14 cellular contexts compared by ENCODE assay signal in the genomic region with DNA sequence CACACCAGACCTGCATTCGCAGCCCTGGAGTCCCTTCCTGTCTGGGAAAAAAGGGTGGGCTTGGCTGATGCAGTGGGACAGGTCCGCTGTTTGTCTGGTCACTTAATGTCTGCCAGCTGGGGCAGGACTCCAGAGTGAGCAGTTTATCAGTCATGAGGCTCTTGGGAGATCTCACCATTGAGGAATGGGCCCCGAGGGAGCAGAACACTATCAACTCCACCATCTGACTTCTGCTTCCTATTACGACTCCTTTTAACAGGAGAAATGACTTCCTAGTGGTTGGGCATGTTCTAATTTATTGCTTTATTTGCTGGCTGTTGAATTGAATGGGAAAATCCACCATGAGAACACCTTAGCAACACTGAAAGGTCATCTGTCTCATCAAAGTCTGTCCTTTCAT.
A peak's percentile ranks its signal among the peaks of the same experiment; 100 is the strongest.
DNase-seq lines count a peak whose midpoint lies in the region; ATAC-seq, FAIRE-seq and TF ChIP-seq lines count a peak whose summit lies in the region.
"Had no signal": no experiment of that assay in that cellular context is flagged by ENCODE, and none has a peak within 500 bp of the region (broad histone marks: within the 10 kb centered on the region; RNA-seq: fewer than 3 reads in every experiment).

No MANE protein-coding gene starts in this region.

- H3K18ac ChIP-seq in mesenchymal stem cell (ENCODE audit: low read depth in 1 of 2, low read length in 2 of 2): no peak overlapping the region

- H3K27ac ChIP-seq in mesenchymal stem cell (ENCODE audit: low read length, poor library complexity, severe bottlenecking) (no peak overlapping the region), gastrocnemius medialis (no peak overlapping the region)
- H3K27ac ChIP-seq: C4-2B had no signal

- FAIRE-seq in bronchial epithelial cell (lab: Jason Lieb, UNC): no peak

- TF ChIP-seq CTCF in NB4 (IDR thresholded peaks at IDR 0.05; ENCODE audit: low read depth, low read length) (no peak), bronchial epithelial cell (IDR thresholded peaks at IDR 0.05; ENCODE audit: insufficient read depth, low read length, severe bottlenecking) (no peak), gastrocnemius medialis (IDR thresholded peaks at IDR 0.05 in 4 of 5, conservative IDR thresholded peaks at IDR 0.05 in 1 of 5) (no peak)

- H2BK15ac ChIP-seq in mesenchymal stem cell (ENCODE audit: low read depth, poor library complexity, severe bottlenecking): no peak overlapping the region

- H3K23ac ChIP-seq in mesenchymal stem cell (ENCODE audit: low read length in 2 of 2): no peak overlapping the region

- no peak overlapping the region for H3K4ac ChIP-seq in mesenchymal stem cell (ENCODE audit: low read depth in 1 of 2, low read length in 2 of 2)

- WGBS in mesenchymal stem cell: 11% methylated on average over 2 of the region's 4 CpGs

- ATAC-seq in gastrocnemius medialis: no peak
- no peak for ATAC-seq in HG02610 (IDR thresholded peaks at IDR 0.05; ENCODE audit: unreplicated experiment)

- no peaks in the 10 kb centered on the region for H3K4me1 ChIP-seq in mesenchymal stem cell (ENCODE audit: control insufficient read depth, insufficient read depth, low read depth, low read length)
- H3K4me1 ChIP-seq in gastrocnemius medialis: no peaks in the 10 kb centered on the region

- no peak overlapping the region for H3K4me2 ChIP-seq in mesenchymal stem cell (ENCODE audit: low read length, poor library complexity, severe bottlenecking)

- H4K8ac ChIP-seq in mesenchymal stem cell (ENCODE audit: low read length): no peak overlapping the region

- in situ Hi-C loops in gastrocnemius medialis (cut with MboI; ENCODE audit: low sequenced_read_pairs in 4 of 4): no loop called here

- H3K9me3 ChIP-seq in mesenchymal stem cell (ENCODE audit: control insufficient read depth, low read length) (no peaks in the 10 kb centered on the region), gastrocnemius medialis (no peaks in the 10 kb centered on the region)

- H3K4me3 ChIP-seq in NB4 (ENCODE audit: low read depth, low read length) (no peak overlapping the region), bronchial epithelial cell (ENCODE audit: low read depth, low read length) (no peak overlapping the region), mesenchymal stem cell (ENCODE audit: insufficient read depth in 1 of 2, low read depth in 1 of 2, low read length in 2 of 2) (no peak overlapping the region), gastrocnemius medialis (no peak overlapping the region)
- H3K4me3 ChIP-seq: lung had no signal

- DNase-seq in EH (ENCODE audit: low read depth): peak; percentile 93
- peak; percentile 97 for DNase-seq in NB4 (ENCODE audit: low read depth)
- peak; percentile 55 for DNase-seq in bronchial epithelial cell (ENCODE audit: low read depth)
- DNase-seq in mesenchymal stem cell: peak; percentile 46
- DNase-seq in COLO668 (lab: John Stamatoyannopoulos, UW; ENCODE audit: unreplicated experiment): no peak
- DNase-seq in gastrocnemius medialis: no peak
- DNase-seq in NCI-H774 (lab: John Stamatoyannopoulos, UW): no peak
- DNase-seq: cortex of kidney; head of caudate nucleus; NCI-H1436; stimulated activated CD4-positive, alpha-beta T cell treated with anti-CD3 and anti-CD28 coated beads, Interleukin-4, amount 100 ng/mL, for 24 hours had no signal

- no peak overlapping the region for H2AK5ac ChIP-seq in mesenchymal stem cell (ENCODE audit: low read length, severe bottlenecking)

- H3K79me1 ChIP-seq in mesenchymal stem cell (replicated peaks; ENCODE audit: low read length, poor library complexity, severe bottlenecking): no peaks in the 10 kb centered on the region

- H3K27me3 ChIP-seq in bronchial epithelial cell (ENCODE audit: control insufficient read depth, insufficient read depth, low read length) (no peaks in the 10 kb centered on the region), mesenchymal stem cell (ENCODE audit: control insufficient read depth in 1 of 2, insufficient read depth in 1 of 2, low read length in 2 of 2) (no peaks in the 10 kb centered on the region), gastrocnemius medialis (no peaks in the 10 kb centered on the region)

- no peak overlapping the region for H2BK120ac ChIP-seq in mesenchymal stem cell (ENCODE audit: low read depth, low read length)

- no peak overlapping the region for H2BK12ac ChIP-seq in mesenchymal stem cell (ENCODE audit: low read length in 2 of 2)

- intact Hi-C loops in gastrocnemius medialis (cut with DNase I; ENCODE audit: low total_unique reads): no loop called here

- no peak overlapping the region for H3K9ac ChIP-seq in mesenchymal stem cell (ENCODE audit: low read length)

- H2BK5ac ChIP-seq in mesenchymal stem cell (ENCODE audit: low read depth, low read length, poor library complexity, severe bottlenecking): no peak overlapping the region

- H2AFZ ChIP-seq in mesenchymal stem cell (ENCODE audit: low read depth, low read length): peak overlapping the region; percentile 36

- TF ChIP-seq POLR2A in NB4 (IDR thresholded peaks at IDR 0.05; ENCODE audit: extremely low read depth, insufficient read length) (no peak), gastrocnemius medialis (IDR thresholded peaks at IDR 0.05) (no peak)

- no peak overlapping the region for H4K91ac ChIP-seq in mesenchymal stem cell (ENCODE audit: low read length)

- no peaks in the 10 kb centered on the region for H3K36me3 ChIP-seq in bronchial epithelial cell (ENCODE audit: control insufficient read depth, insufficient read depth, low read length)
- H3K36me3 ChIP-seq in mesenchymal stem cell (ENCODE audit: control insufficient read depth in 1 of 2, insufficient read depth in 2 of 2, low read depth in 1 of 2, low read length in 2 of 2): no peaks in the 10 kb centered on the region
- H3K36me3 ChIP-seq in gastrocnemius medialis: no peaks in the 10 kb centered on the region

- no peak overlapping the region for H3K14ac ChIP-seq in mesenchymal stem cell (ENCODE audit: low read length in 2 of 2)

Comparison
In these comparisons a context has a peak if more than half of its experiments do, and no peak if none do; other contexts are left out.
1. DNase-seq: peak in EH (single experiment), NB4 (single experiment), bronchial epithelial cell (single experiment) and mesenchymal stem cell (single experiment); none in COLO668 (single experiment), gastrocnemius medialis (0 of 2) and NCI-H774 (single experiment).